ENCODE assay signal across 20 cellular contexts in genomic region chr18:7979714-7980113, GRCh38.
DNase-seq lines count a peak whose midpoint lies in the region; ATAC-seq, FAIRE-seq and TF ChIP-seq lines count a peak whose summit lies in the region.
"Had no signal": no experiment of that assay in that cellular context is flagged by ENCODE, and none has a peak within 500 bp of the region (broad histone marks: within the 10 kb centered on the region; RNA-seq: fewer than 3 reads in every experiment).

No MANE protein-coding gene starts in this region.

- H3K27ac Mint-ChIP-seq in WTC11, result peak overlapping the region; percentile 20; the same call in 1 of the 2 replicates
- peak overlapping the region; percentile 28 for H3K27ac Mint-ChIP-seq in nephron progenitor cell
- H3K27ac Mint-ChIP-seq: B cell; CD8-positive, alpha-beta T cell had no signal

- H4K20me1 ChIP-seq in GM23248 (ENCODE audit: insufficient read depth), result no peaks in the 10 kb centered on the region

- POLR2A ChIA-PET in WTC11 (lab: Charles Lee), result no interaction called here

- no peaks in the 10 kb centered on the region for H3K27me3 Mint-ChIP-seq in WTC11 (ENCODE audit: low read depth)
- no peaks in the 10 kb centered on the region for H3K27me3 Mint-ChIP-seq in nephron progenitor cell (ENCODE audit: low read depth, poor library complexity)
- H3K27me3 Mint-ChIP-seq: B cell had no signal

- H3K27ac ChIP-seq in thyroid gland (peak overlapping the region in 1 of 3 donors; percentile 57), GM23248 (no peak overlapping the region)

- in situ Hi-C loops in GM23248 (cut with MboI), result no loop called here

- no peaks in the 10 kb centered on the region for H3K27me3 ChIP-seq in thyroid gland
- H3K27me3 ChIP-seq in GM23248 (replicated peaks; ENCODE audit: insufficient read depth), result no peaks in the 10 kb centered on the region

- H3K9me3 Mint-ChIP-seq in WTC11, result no peaks in the 10 kb centered on the region
- no peaks in the 10 kb centered on the region for H3K9me3 Mint-ChIP-seq in nephron progenitor cell

- WGBS in thyroid gland, 2 donors, result 98% methylated on average over 8 of the region's 8 CpGs
- WGBS in GM23248 (ENCODE audit: low coverage in 1 of 2, low lambda C conversion rate in 2 of 2, missing lambda C conversion rate in 2 of 2), 2 experiments, result 95 to 96% methylated on average over 8 of the region's 8 CpGs

- no peak overlapping the region for H3K4me3 Mint-ChIP-seq in WTC11
- no peak overlapping the region for H3K4me3 Mint-ChIP-seq in nephron progenitor cell
- H3K4me3 Mint-ChIP-seq: B cell; CD8-positive, alpha-beta T cell had no signal

- CTCF ChIA-PET in WTC11 (lab: Charles Lee), result interaction anchor here (2.4 kb wide), 1 partner anchor 190 kb away, joined by 8 read pairs; no protein-coding TSS in a partner anchor

- H2AFZ ChIP-seq in GM23248, result no peak overlapping the region

- no peaks in the 10 kb centered on the region for H3K9me2 ChIP-seq in GM23248 (ENCODE audit: insufficient read depth)

- H3K79me2 ChIP-seq in GM23248 (ENCODE audit: insufficient read depth), result no peaks in the 10 kb centered on the region

- H3K9me3 ChIP-seq in thyroid gland (no peaks in the 10 kb centered on the region), GM23248 (ENCODE audit: low read depth) (no peaks in the 10 kb centered on the region)

- no peak overlapping the region for H3K4me2 ChIP-seq in GM23248 (ENCODE audit: unreplicated experiment)

- H3K36me3 ChIP-seq in thyroid gland, result no peaks in the 10 kb centered on the region
- H3K36me3 ChIP-seq in GM23248 (ENCODE audit: low read depth), result no peaks in the 10 kb centered on the region

- ATAC-seq in WTC11 (peak; percentile 44), GM18519 (IDR thresholded peaks at IDR 0.05; ENCODE audit: low FRiP score, unreplicated experiment) (no peak)
- ATAC-seq: CD8-positive, alpha-beta T cell had no signal

- TF ChIP-seq CTCF in WTC11 (IDR thresholded peaks at IDR 0.05), result no peak
- no peak for TF ChIP-seq CTCF in nephron progenitor cell (IDR thresholded peaks at IDR 0.05)
- TF ChIP-seq CTCF in thyroid gland (IDR thresholded peaks at IDR 0.05), result no peak

- H3K4me3 ChIP-seq in thyroid gland (replicated peaks in 1 of 3) (no peak overlapping the region), GM23248 (no peak overlapping the region)

- TF ChIP-seq POLR2A in GM12891 (IDR thresholded peaks at IDR 0.05; ENCODE audit: low read depth, low read length) (no peak), thyroid gland (IDR thresholded peaks at IDR 0.05) (no peak)

- intact Hi-C loops in thyroid gland (cut with DNase I), result no loop called here

- no peak overlapping the region for H3K9ac ChIP-seq in GM23248

- H3K36me3 Mint-ChIP-seq in WTC11, result no peaks in the 10 kb centered on the region
- no peaks in the 10 kb centered on the region for H3K36me3 Mint-ChIP-seq in nephron progenitor cell (ENCODE audit: low read depth)
- H3K36me3 Mint-ChIP-seq: CD8-positive, alpha-beta T cell had no signal

- H3K4me1 ChIP-seq in thyroid gland, result peaks cover 8 to 10% of the 10 kb centered on the region in 2 donors
- H3K4me1 ChIP-seq in GM23248 (ENCODE audit: insufficient read depth), result no peaks in the 10 kb centered on the region

- DNase-seq in GM12891 (ENCODE audit: insufficient read length, low spot score) (no peak), WTC11 (ENCODE audit: low spot score) (no peak), nephron progenitor cell (no peak), thyroid gland (peak; percentile 12 to 35), GM23248 (no peak), NAMALWA (ENCODE audit: low spot score) (no peak)
- DNase-seq: C1 segment of cervical spinal cord; CD8-positive, alpha-beta T cell; COR-L47; DMS153; DMS79 treated with DMSO at 0.1 percent for 48 hours; EL; GDM1; HCEC 1CT; IMR-90; KG1 had no signal

- FAIRE-seq in GM12891 (lab: Jason Lieb, UNC), result no peak
- FAIRE-seq: A204.1, D721Med had no signal

- H3F3A ChIP-seq in GM23248 (ENCODE audit: insufficient read depth), result no peaks in the 10 kb centered on the region

- H3K4me1 Mint-ChIP-seq in WTC11 (peaks cover 4% of the 10 kb centered on the region; the same call in 1 of the 2 replicates), nephron progenitor cell (peaks cover 27% of the 10 kb centered on the region)
- H3K4me1 Mint-ChIP-seq: B cell had no signal

TF ChIP-seq in GM12891, 5 proteins besides CTCF, POLR2A, EP300 and RAD21:
- TF ChIP-seq POU2F2 (IDR thresholded peaks at IDR 0.05; ENCODE audit: low read depth, low read length) (no peak), PAX5 (IDR thresholded peaks at IDR 0.05; ENCODE audit: insufficient read depth, low read length, severe bottlenecking) (no peak), SPI1 (IDR thresholded peaks at IDR 0.05; ENCODE audit: low read depth, low read length) (peak; percentile 37; the same call in 1 of the 2 replicates), TAF1 (IDR thresholded peaks at IDR 0.05; ENCODE audit: low read depth, low read length) (no peak), POLR2AphosphoS5 (IDR thresholded peaks at IDR 0.05; ENCODE audit: low read depth, low read length) (no peak)

TF ChIP-seq in WTC11, 78 proteins besides CTCF, POLR2A, EP300 and RAD21:
- TF ChIP-seq ZNF138 (CRISPR knock-in tag; conservative IDR thresholded peaks at IDR 0.05), result no peak
- TF ChIP-seq E2F1 (CRISPR knock-in tag; IDR thresholded peaks at IDR 0.05), result no peak
- no peak for TF ChIP-seq ZNF416 (CRISPR knock-in tag; IDR thresholded peaks at IDR 0.05)
- no peak for TF ChIP-seq ZNF263 (CRISPR knock-in tag; IDR thresholded peaks at IDR 0.05; ENCODE audit: low read depth)
- no peak for TF ChIP-seq NFYB (CRISPR knock-in tag; conservative IDR thresholded peaks at IDR 0.05; ENCODE audit: low read depth)
- TF ChIP-seq TCF7 (CRISPR knock-in tag; IDR thresholded peaks at IDR 0.05; ENCODE audit: low read depth), result no peak
- TF ChIP-seq GRHL2 (CRISPR knock-in tag; IDR thresholded peaks at IDR 0.05; ENCODE audit: insufficient replicate concordance, severe bottlenecking), result no peak
- TF ChIP-seq RORB (CRISPR knock-in tag; IDR thresholded peaks at IDR 0.05), result no peak
- TF ChIP-seq ZNF532 (CRISPR knock-in tag; IDR thresholded peaks at IDR 0.05; ENCODE audit: borderline replicate concordance), result no peak
- no peak for TF ChIP-seq NR1H2 (CRISPR knock-in tag; IDR thresholded peaks at IDR 0.05)
- TF ChIP-seq NFATC4 (CRISPR knock-in tag; IDR thresholded peaks at IDR 0.05), result no peak
- TF ChIP-seq ATF3 (CRISPR knock-in tag; conservative IDR thresholded peaks at IDR 0.05), result no peak

Comparison
In these comparisons a context has a peak if more than half of its experiments do, and no peak if none do; other contexts are left out.
1. DNase-seq: peak in thyroid gland (2 of 2); none in GM12891 (single experiment), WTC11 (single experiment), nephron progenitor cell (single experiment), GM23248 (single experiment) and NAMALWA (single experiment).